ENCODE assay signal across 8 cellular contexts in the genomic region with DNA sequence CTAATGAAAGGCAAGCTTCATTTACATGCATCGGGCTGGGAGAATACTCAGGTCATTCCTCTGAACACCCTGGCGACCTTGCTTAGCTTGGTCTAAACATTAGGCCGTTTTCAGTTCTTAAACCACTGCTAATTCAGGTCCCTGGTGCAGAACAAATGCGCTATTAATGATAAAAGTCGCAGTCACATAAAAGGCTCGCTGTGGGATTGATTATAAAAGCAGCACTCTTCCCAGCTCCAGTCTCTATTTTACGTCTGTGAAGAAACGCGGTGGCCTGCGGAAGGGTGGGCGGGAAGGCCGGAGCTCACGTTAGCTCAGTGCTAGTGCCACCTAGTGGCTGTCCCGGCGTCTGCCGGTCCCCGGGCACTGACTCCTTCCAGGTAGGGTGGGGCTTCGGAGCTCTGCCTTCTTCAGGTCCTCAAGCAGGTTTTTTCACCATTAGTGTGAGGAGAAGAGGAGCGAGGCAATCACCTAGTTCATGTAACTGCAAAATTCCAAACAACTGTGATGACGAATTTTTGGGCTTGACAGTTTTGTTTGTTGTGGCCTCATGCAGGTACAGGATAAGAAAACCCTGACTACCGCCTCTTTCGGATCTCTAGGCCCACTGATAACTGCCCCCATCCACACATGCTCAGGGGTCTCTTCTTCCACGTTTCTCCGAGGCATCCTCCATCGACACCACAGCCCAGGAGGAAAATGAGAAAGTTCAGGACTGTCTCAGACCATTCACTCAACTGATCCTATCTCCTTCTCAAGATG.
DNase-seq lines count a peak whose midpoint lies in the region; ATAC-seq and TF ChIP-seq lines count a peak whose summit lies in the region.

No MANE protein-coding gene starts in this region.

- DNase-seq in A172 (ENCODE audit: low spot score) = peak; percentile 42
- peak; percentile 62 for DNase-seq in GM13977 (ENCODE audit: low spot score)
- DNase-seq in SKM-1 (lab: John Stamatoyannopoulos, UW; ENCODE audit: unreplicated experiment) = peak; percentile 6
- DNase-seq in activated naive CD4-positive, alpha-beta T cell treated with anti-CD3 and anti-CD28 coated beads, Interleukin-2, amount 50 U/mL, for 72 hours (ENCODE audit: low spot score in 2 of 2) = peak; percentile 70 to 81
- DNase-seq in cardiac muscle cell (ENCODE audit: low read depth in 1 of 2, low spot score in 1 of 2) = peak; percentile 81 to 89
- DNase-seq in posterior cingulate gyrus = peak; percentile 69 to 98 (median 83)
- peak; percentile 77 for DNase-seq in ureter (ENCODE audit: low spot score)

- H3K9me3 ChIP-seq in cardiac muscle cell (ENCODE audit: low read depth) = no peaks in the 10 kb centered on the region

- H3K27me3 ChIP-seq in cardiac muscle cell = no peaks in the 10 kb centered on the region

- H3K36me3 Mint-ChIP-seq in activated naive CD4-positive, alpha-beta T cell treated with anti-CD3 and anti-CD28 coated beads, Interleukin-2, amount 50 U/mL, for 72 hours = peaks cover 0 to 7% of the 10 kb centered on the region in 2 donors

- no peaks in the 10 kb centered on the region for H3K36me3 ChIP-seq in cardiac muscle cell

- H3K4me1 ChIP-seq in cardiac muscle cell (ENCODE audit: low read depth) = no peaks in the 10 kb centered on the region

- ATAC-seq in activated naive CD4-positive, alpha-beta T cell treated with anti-CD3 and anti-CD28 coated beads, Interleukin-2, amount 50 U/mL, for 72 hours = peak; percentile 82 to 93

- H3K4me3 ChIP-seq in cardiac muscle cell = no peak overlapping the region

- no peak overlapping the region for H3K27ac ChIP-seq in cardiac muscle cell

- no peak for TF ChIP-seq EP300 in Ishikawa (IDR thresholded peaks at IDR 0.05; ENCODE audit: borderline replicate concordance)

- in situ Hi-C loops in GM13977 (cut with MboI; ENCODE audit: low pct_unique_long_range_greater_than_20kb, low sequenced_read_pairs, unreplicated experiment) = no loop called here

- TF ChIP-seq RAD21 in Ishikawa (IDR thresholded peaks at IDR 0.05; ENCODE audit: low read depth) = peak; percentile 62

- intact Hi-C loops in posterior cingulate gyrus (cut with DNase I) = no loop called here

- TF ChIP-seq CTCF in GM13977 (IDR thresholded peaks at IDR 0.05; ENCODE audit: extremely low read depth, insufficient read depth, missing control alignments) (peak; percentile 90), cardiac muscle cell (IDR thresholded peaks at IDR 0.05; ENCODE audit: low read depth, low read length) (peak; percentile 94)

- peaks cover 0 to 6% of the 10 kb centered on the region in 2 donors for H3K9me3 Mint-ChIP-seq in activated naive CD4-positive, alpha-beta T cell treated with anti-CD3 and anti-CD28 coated beads, Interleukin-2, amount 50 U/mL, for 72 hours

- H3K27ac Mint-ChIP-seq in activated naive CD4-positive, alpha-beta T cell treated with anti-CD3 and anti-CD28 coated beads, Interleukin-2, amount 50 U/mL, for 72 hours = no peak overlapping the region

TF ChIP-seq in Ishikawa, 13 proteins besides CTCF, POLR2A, EP300 and RAD21:
- TF ChIP-seq, protein P1, sequence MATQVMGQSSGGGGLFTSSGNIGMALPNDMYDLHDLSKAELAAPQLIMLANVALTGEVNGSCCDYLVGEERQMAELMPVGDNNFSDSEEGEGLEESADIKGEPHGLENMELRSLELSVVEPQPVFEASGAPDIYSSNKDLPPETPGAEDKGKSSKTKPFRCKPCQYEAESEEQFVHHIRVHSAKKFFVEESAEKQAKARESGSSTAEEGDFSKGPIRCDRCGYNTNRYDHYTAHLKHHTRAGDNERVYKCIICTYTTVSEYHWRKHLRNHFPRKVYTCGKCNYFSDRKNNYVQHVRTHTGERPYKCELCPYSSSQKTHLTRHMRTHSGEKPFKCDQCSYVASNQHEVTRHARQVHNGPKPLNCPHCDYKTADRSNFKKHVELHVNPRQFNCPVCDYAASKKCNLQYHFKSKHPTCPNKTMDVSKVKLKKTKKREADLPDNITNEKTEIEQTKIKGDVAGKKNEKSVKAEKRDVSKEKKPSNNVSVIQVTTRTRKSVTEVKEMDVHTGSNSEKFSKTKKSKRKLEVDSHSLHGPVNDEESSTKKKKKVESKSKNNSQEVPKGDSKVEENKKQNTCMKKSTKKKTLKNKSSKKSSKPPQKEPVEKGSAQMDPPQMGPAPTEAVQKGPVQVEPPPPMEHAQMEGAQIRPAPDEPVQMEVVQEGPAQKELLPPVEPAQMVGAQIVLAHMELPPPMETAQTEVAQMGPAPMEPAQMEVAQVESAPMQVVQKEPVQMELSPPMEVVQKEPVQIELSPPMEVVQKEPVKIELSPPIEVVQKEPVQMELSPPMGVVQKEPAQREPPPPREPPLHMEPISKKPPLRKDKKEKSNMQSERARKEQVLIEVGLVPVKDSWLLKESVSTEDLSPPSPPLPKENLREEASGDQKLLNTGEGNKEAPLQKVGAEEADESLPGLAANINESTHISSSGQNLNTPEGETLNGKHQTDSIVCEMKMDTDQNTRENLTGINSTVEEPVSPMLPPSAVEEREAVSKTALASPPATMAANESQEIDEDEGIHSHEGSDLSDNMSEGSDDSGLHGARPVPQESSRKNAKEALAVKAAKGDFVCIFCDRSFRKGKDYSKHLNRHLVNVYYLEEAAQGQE (IDR thresholded peaks at IDR 0.05; ENCODE audit: low read depth) = no peak
- TF ChIP-seq EGR1 (IDR thresholded peaks at IDR 0.05) (no peak), TAF1 (IDR thresholded peaks at IDR 0.05; ENCODE audit: low read depth) (no peak), CEBPB (IDR thresholded peaks at IDR 0.05) (no peak), TEAD4 (IDR thresholded peaks at IDR 0.05) (no peak), CREB1 (IDR thresholded peaks at IDR 0.05; ENCODE audit: low read depth) (no peak)
- TF ChIP-seq, protein P2, sequence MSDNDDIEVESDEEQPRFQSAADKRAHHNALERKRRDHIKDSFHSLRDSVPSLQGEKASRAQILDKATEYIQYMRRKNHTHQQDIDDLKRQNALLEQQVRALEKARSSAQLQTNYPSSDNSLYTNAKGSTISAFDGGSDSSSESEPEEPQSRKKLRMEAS (IDR thresholded peaks at IDR 0.05) = no peak
- TF ChIP-seq, protein P3, sequence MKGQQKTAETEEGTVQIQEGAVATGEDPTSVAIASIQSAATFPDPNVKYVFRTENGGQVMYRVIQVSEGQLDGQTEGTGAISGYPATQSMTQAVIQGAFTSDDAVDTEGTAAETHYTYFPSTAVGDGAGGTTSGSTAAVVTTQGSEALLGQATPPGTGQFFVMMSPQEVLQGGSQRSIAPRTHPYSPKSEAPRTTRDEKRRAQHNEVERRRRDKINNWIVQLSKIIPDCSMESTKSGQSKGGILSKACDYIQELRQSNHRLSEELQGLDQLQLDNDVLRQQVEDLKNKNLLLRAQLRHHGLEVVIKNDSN (IDR thresholded peaks at IDR 0.05) = no peak

Comparison
In these comparisons a context has a peak if more than half of its experiments do, and no peak if none do; other contexts are left out.
1. DNase-seq: peak in every context shown above with its lines; median percentile 85 in cardiac muscle cell; 83 in posterior cingulate gyrus; 77 in ureter; 76 in activated naive CD4-positive, alpha-beta T cell treated with anti-CD3 and anti-CD28 coated beads, Interleukin-2, amount 50 U/mL, for 72 hours; 62 in GM13977; 42 in A172; 6 in SKM-1.